In the genomic region with DNA sequence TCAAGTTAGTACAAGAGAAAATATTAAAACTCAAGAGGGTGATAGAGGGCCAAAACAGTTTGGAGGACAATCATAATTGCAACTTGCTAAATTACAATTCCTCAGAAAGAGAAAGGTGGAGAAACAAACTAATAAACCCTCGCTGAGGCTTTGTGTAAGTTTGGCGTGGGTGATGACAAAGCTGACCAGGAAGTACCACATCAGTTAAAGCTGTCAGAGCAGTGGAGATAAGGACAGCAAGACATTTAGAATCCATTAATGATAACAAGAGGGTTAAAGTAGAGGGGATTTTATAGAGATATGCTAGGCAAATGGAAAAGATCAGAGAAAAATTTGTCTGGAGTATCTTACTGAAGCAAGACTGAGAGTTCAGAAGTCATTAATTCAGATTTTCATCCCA, we compare ENCODE assay signal across 27 cellular contexts.
"Had no signal": no experiment of that assay in that cellular context is flagged by ENCODE, and none has a peak within 500 bp of the region (broad histone marks: within the 10 kb centered on the region; RNA-seq: fewer than 3 reads in every experiment).

No MANE protein-coding gene starts in this region.

- DNase-seq: islet precursor cell; left ventricle myocardium inferior; midbrain; mucosa of descending colon; naive thymus-derived CD4-positive, alpha-beta T cell; nucleus accumbens; pancreas; posterior cingulate gyrus; retina; right cardiac atrium; stimulated activated CD4-positive, alpha-beta T cell treated with anti-CD3 and anti-CD28 coated beads, Interleukin-12 subunit alpha, Interleukin-12 subunit beta, amount 100 ng/mL, for 4 hours; stimulated activated CD4-positive, alpha-beta T cell treated with anti-CD3 and anti-CD28 coated beads, Interleukin-15, amount 100 ng/mL, for 24 hours; stimulated activated CD4-positive, alpha-beta T cell treated with anti-CD3 and anti-CD28 coated beads, Interleukin-2, amount 100 ng/mL, for 24 hours; stimulated activated CD4-positive, alpha-beta T cell treated with anti-CD3 and anti-CD28 coated beads, Interleukin-4, amount 100 ng/mL, for 1 hour; stimulated activated naive B cell treated with anti-CD40 and anti-IgM and Interleukin-4, amounts not matched to agents 10 μg/mL and 1 μg/mL and 100 μg/mL, for 72 hours; stimulated activated naive CD8-positive, alpha-beta T cell treated with anti-CD3 and anti-CD28 coated beads, Interleukin-15, Interleukin-2, amounts not matched to agents 100 U/mL and 50 U/mL, for 24 hours; stomach; testis; thyroid gland; transverse colon; upper lobe of left lung had no signal

- H3K4me1 ChIP-seq: left ventricle myocardium inferior, pancreas, prostate gland, stomach, testis, thyroid gland, transverse colon, upper lobe of left lung, vagina had no signal

- H3K27ac ChIP-seq: left ventricle myocardium inferior, pancreas, prostate gland, skin epidermis, stomach, testis, thyroid gland, transverse colon, upper lobe of left lung, vagina had no signal

- H3K27me3 ChIP-seq: pancreas, stomach, testis, thyroid gland, transverse colon, upper lobe of left lung, vagina had no signal

- H3K4me3 ChIP-seq: left ventricle myocardium inferior, lung, mucosa of descending colon, pancreas, prostate gland, skin epidermis, stomach, testis, thyroid gland, transverse colon, upper lobe of left lung, vagina had no signal

- H3K9me3 ChIP-seq: mucosa of descending colon, pancreas, prostate gland, stomach, testis, thyroid gland, transverse colon, upper lobe of left lung, vagina had no signal

- ATAC-seq: mucosa of descending colon; naive thymus-derived CD4-positive, alpha-beta T cell; natural killer cell treated with Interleukin-12 subunit alpha and Interleukin-12 subunit beta and Interleukin-15 and Interleukin-18, amount 100 ng/mL, for 72 hours; pancreas; right cardiac atrium; sciatic nerve; stimulated activated naive B cell treated with anti-CD40 and anti-IgM and Interleukin-4, amounts not matched to agents 10 μg/mL and 1 μg/mL and 100 μg/mL, for 72 hours; stimulated activated naive CD8-positive, alpha-beta T cell treated with anti-CD3 and anti-CD28 coated beads, Interleukin-15, Interleukin-2, amounts not matched to agents 100 U/mL and 50 U/mL, for 24 hours had no signal

- H3K36me3 ChIP-seq: left ventricle myocardium inferior, pancreas, prostate gland, stomach, thyroid gland, transverse colon, upper lobe of left lung, vagina had no signal
